ENCODE assay signal across 1 cellular context in genomic region chr15:40702077-40702476, GRCh38.
TF ChIP-seq lines count a peak whose summit lies in the region.

No MANE protein-coding gene starts in this region.

TF ChIP-seq in K562, 482 proteins besides CTCF, POLR2A, EP300 and RAD21 (continued from another document):
- no peak for TF ChIP-seq ATF7 (IDR thresholded peaks at IDR 0.05)
